24 cellular contexts compared by ENCODE assay signal in the genomic region with DNA sequence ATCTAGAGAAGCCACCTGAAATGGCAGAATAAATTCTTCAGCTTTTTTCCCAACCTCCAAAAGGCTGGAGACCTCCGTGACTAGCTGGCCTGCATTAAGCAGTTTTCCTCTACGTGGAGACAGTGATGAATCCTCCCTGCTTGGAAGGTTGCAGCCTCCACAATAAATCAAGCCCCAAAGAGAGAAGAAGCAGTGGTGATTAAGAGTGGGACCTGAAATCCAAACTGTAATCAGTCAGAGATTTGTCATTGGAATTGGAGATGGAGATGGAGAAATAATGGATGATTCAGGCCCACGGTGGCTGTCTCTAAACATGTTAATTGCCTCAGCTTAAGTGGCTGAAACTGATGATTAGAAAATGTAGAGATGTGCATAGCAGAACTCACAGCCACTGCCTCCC.
A peak's percentile ranks its signal among the peaks of the same experiment; 100 is the strongest.
DNase-seq lines count a peak whose midpoint lies in the region; ATAC-seq, FAIRE-seq and TF ChIP-seq lines count a peak whose summit lies in the region.
"Had no signal": no experiment of that assay in that cellular context is flagged by ENCODE, and none has a peak within 500 bp of the region (broad histone marks: within the 10 kb centered on the region; RNA-seq: fewer than 3 reads in every experiment).

No MANE protein-coding gene starts in this region.

- intact Hi-C loops in right lobe of liver (cut with DNase I) (no loop called here), left colon (cut with DNase I, micrococcal nuclease) (no loop called here)

- TF ChIP-seq POLR2A in right lobe of liver (IDR thresholded peaks at IDR 0.05): no peak

- H3K4me3 ChIP-seq in astrocyte (ENCODE audit: insufficient read depth, low read depth, low read length) (no peak overlapping the region), foreskin fibroblast (ENCODE audit: low read depth in 1 of 2, low read length in 2 of 2) (no peak overlapping the region), subcutaneous abdominal adipose tissue (ENCODE audit: low read depth in 1 of 5, low read length in 5 of 5) (no peak overlapping the region), right lobe of liver (no peak overlapping the region)

- H3K36me3 ChIP-seq in astrocyte (ENCODE audit: insufficient read depth, low read length) (no peaks in the 10 kb centered on the region), subcutaneous abdominal adipose tissue (ENCODE audit: control insufficient read depth in 5 of 5, insufficient read depth in 5 of 5, low read length in 5 of 5) (no peaks in the 10 kb centered on the region), right lobe of liver (no peaks in the 10 kb centered on the region)

- peaks cover 15% of the 10 kb centered on the region for H3K4me1 ChIP-seq in astrocyte (ENCODE audit: insufficient read depth, low read length)
- H3K4me1 ChIP-seq in subcutaneous abdominal adipose tissue (ENCODE audit: control insufficient read depth in 5 of 5, insufficient read depth in 5 of 5, low read length in 5 of 5): peaks cover 0 to 14% (median 5%) of the 10 kb centered on the region in 5 donors
- peaks cover 0 to 20% (median 8%) of the 10 kb centered on the region in 4 donors for H3K4me1 ChIP-seq in right lobe of liver
- H3K4me1 ChIP-seq: parathyroid adenoma had no signal

- FAIRE-seq in astrocyte (lab: Jason Lieb, UNC): no peak
- FAIRE-seq: keratinocyte had no signal

- DNase-seq in GM04503 (ENCODE audit: low read depth): peak; percentile 73
- peak; percentile 79 for DNase-seq in astrocyte (ENCODE audit: low read depth)
- DNase-seq in foreskin fibroblast: peak; percentile 60 to 63
- no peak for DNase-seq in right lobe of liver
- DNase-seq in dedifferentiated amniotic fluid mesenchymal stem cell (ENCODE audit: extremely low spot score): no peak
- DNase-seq in NK-92 (lab: John Stamatoyannopoulos, UW; ENCODE audit: unreplicated experiment): no peak
- no peak for DNase-seq in left colon
- DNase-seq: activated CD4-positive, alpha-beta T cell treated with anti-CD3 and anti-CD28 coated beads for 48 hours; activated CD8-positive, alpha-beta memory T cell treated with anti-CD3 and anti-CD28 coated beads, Interleukin-2, amount 10 ng/mL, durations not matched to agents 7 days and 5 days; activated naive CD8-positive, alpha-beta T cell treated with anti-CD3 and anti-CD28 coated beads for 36 hours; DMS79 treated with DMSO at 0.1 percent for 48 hours; NCI-H1694; NCI-H748 treated with DMSO at 0.1 percent for 48 hours; PC-3; stimulated activated CD4-positive, alpha-beta T cell treated with anti-CD3 and anti-CD28 coated beads, Interleukin-1b, Interleukin-23, amount 100 ng/mL, for 48 hours; stimulated activated naive CD4-positive, alpha-beta T cell treated with Interleukin-2 at 50 U/mL for 16 hours; T-helper 1 cell; trophoblast cell had no signal

- WGBS in right lobe of liver (ENCODE audit: insufficient coverage, low coverage, low lambda C conversion rate, missing lambda C conversion rate): 78% methylated on average over 3 of the region's 3 CpGs

- H3K4me1 Mint-ChIP-seq in astrocyte (ENCODE audit: low read depth, unreplicated experiment): peaks cover 29% of the 10 kb centered on the region
- H3K4me1 Mint-ChIP-seq: activated CD8-positive, alpha-beta memory T cell treated with anti-CD3 and anti-CD28 coated beads, Interleukin-2, amount 10 ng/mL, durations not matched to agents 7 days and 5 days; memory B cell had no signal

- no peak overlapping the region for H3K27ac ChIP-seq in astrocyte (ENCODE audit: low read depth, low read length)
- H3K27ac ChIP-seq in subcutaneous abdominal adipose tissue (ENCODE audit: low read depth, low read length): peak overlapping the region; percentile 32
- H3K27ac ChIP-seq in right lobe of liver: no peak overlapping the region
- H3K27ac ChIP-seq: parathyroid adenoma had no signal

- H3K4me3 Mint-ChIP-seq in astrocyte (ENCODE audit: unreplicated experiment): no peak overlapping the region
- H3K4me3 Mint-ChIP-seq: activated CD8-positive, alpha-beta memory T cell treated with anti-CD3 and anti-CD28 coated beads, Interleukin-2, amount 10 ng/mL, durations not matched to agents 7 days and 5 days; activated naive CD8-positive, alpha-beta T cell treated with anti-CD3 and anti-CD28 coated beads for 36 hours; B cell; dendritic cell treated with granulocyte-macrophage colony-stimulating factor and Interleukin-4, amounts not matched to agents 40 ng/mL and 50 ng/mL, for 4 days; memory B cell had no signal

- no peak overlapping the region for H2AFZ ChIP-seq in astrocyte (ENCODE audit: low read depth, low read length)
- H2AFZ ChIP-seq: parathyroid adenoma had no signal

- H3K36me3 Mint-ChIP-seq in astrocyte (ENCODE audit: low read depth, unreplicated experiment): peaks cover 3% of the 10 kb centered on the region
- H3K36me3 Mint-ChIP-seq: activated CD8-positive, alpha-beta memory T cell treated with anti-CD3 and anti-CD28 coated beads, Interleukin-2, amount 10 ng/mL, durations not matched to agents 7 days and 5 days; activated naive CD8-positive, alpha-beta T cell treated with anti-CD3 and anti-CD28 coated beads for 36 hours; memory B cell had no signal

- H3K9ac ChIP-seq in astrocyte (ENCODE audit: low read length) (no peak overlapping the region), subcutaneous abdominal adipose tissue (ENCODE audit: low read length in 5 of 5) (no peak overlapping the region)
- H3K9ac ChIP-seq: parathyroid adenoma had no signal

- peaks cover 25% of the 10 kb centered on the region for H3K79me2 ChIP-seq in astrocyte (ENCODE audit: insufficient read depth, low read length)
- H3K79me2 ChIP-seq: parathyroid adenoma had no signal

- H3K4me2 ChIP-seq in astrocyte (ENCODE audit: low read length): no peak overlapping the region

- H3K9me3 ChIP-seq in astrocyte (ENCODE audit: insufficient read depth, low read depth, low read length): no peaks in the 10 kb centered on the region
- H3K9me3 ChIP-seq in subcutaneous abdominal adipose tissue (ENCODE audit: control insufficient read depth in 5 of 5, low read length in 5 of 5): no peaks in the 10 kb centered on the region
- H3K9me3 ChIP-seq in right lobe of liver: no peaks in the 10 kb centered on the region

- no peak for TF ChIP-seq CTCF in astrocyte (IDR thresholded peaks at IDR 0.05; ENCODE audit: insufficient read depth, low read depth, low read length)
- no peak for TF ChIP-seq CTCF in foreskin fibroblast (IDR thresholded peaks at IDR 0.05; ENCODE audit: low read depth, low read length)
- TF ChIP-seq CTCF in right lobe of liver (IDR thresholded peaks at IDR 0.05): no peak

- peak overlapping the region; percentile 100 for H3K27ac Mint-ChIP-seq in astrocyte (ENCODE audit: unreplicated experiment)
- H3K27ac Mint-ChIP-seq: activated CD8-positive, alpha-beta memory T cell treated with anti-CD3 and anti-CD28 coated beads, Interleukin-2, amount 10 ng/mL, durations not matched to agents 7 days and 5 days; activated naive CD8-positive, alpha-beta T cell treated with anti-CD3 and anti-CD28 coated beads for 36 hours; B cell; memory B cell had no signal

- peaks cover 4% of the 10 kb centered on the region for H3K27me3 Mint-ChIP-seq in astrocyte (ENCODE audit: low read depth, unreplicated experiment)
- H3K27me3 Mint-ChIP-seq: B cell; dendritic cell treated with granulocyte-macrophage colony-stimulating factor and Interleukin-4, amounts not matched to agents 40 ng/mL and 50 ng/mL, for 4 days had no signal

- no peaks in the 10 kb centered on the region for H4K20me1 ChIP-seq in astrocyte (ENCODE audit: insufficient read depth, low read length)

- H3K9me3 Mint-ChIP-seq in astrocyte (ENCODE audit: unreplicated experiment): no peaks in the 10 kb centered on the region
- H3K9me3 Mint-ChIP-seq: activated naive CD8-positive, alpha-beta T cell treated with anti-CD3 and anti-CD28 coated beads for 36 hours; dendritic cell treated with granulocyte-macrophage colony-stimulating factor and Interleukin-4, amounts not matched to agents 40 ng/mL and 50 ng/mL, for 4 days; memory B cell had no signal

- H3K27me3 ChIP-seq in astrocyte (ENCODE audit: insufficient read depth, low read length) (no peaks in the 10 kb centered on the region), subcutaneous abdominal adipose tissue (ENCODE audit: control insufficient read depth in 5 of 5, insufficient read depth in 4 of 5, low read length in 5 of 5) (no peaks in the 10 kb centered on the region), right lobe of liver (no peaks in the 10 kb centered on the region)

- ATAC-seq in right lobe of liver (no peak), left colon (no peak)
- ATAC-seq: activated CD8-positive, alpha-beta memory T cell treated with anti-CD3 and anti-CD28 coated beads, Interleukin-2, amount 10 ng/mL, durations not matched to agents 7 days and 5 days; PC-3 had no signal

Comparison
In these comparisons a context has a peak if more than half of its experiments do, and no peak if none do; other contexts are left out.
1. DNase-seq: peak in GM04503 (single experiment), astrocyte (single experiment) and foreskin fibroblast (2 of 2); none in right lobe of liver (0 of 3), dedifferentiated amniotic fluid mesenchymal stem cell (single experiment), NK-92 (single experiment) and left colon (0 of 2).